ENCODE assay signal across 1 cellular context in the genomic region with DNA sequence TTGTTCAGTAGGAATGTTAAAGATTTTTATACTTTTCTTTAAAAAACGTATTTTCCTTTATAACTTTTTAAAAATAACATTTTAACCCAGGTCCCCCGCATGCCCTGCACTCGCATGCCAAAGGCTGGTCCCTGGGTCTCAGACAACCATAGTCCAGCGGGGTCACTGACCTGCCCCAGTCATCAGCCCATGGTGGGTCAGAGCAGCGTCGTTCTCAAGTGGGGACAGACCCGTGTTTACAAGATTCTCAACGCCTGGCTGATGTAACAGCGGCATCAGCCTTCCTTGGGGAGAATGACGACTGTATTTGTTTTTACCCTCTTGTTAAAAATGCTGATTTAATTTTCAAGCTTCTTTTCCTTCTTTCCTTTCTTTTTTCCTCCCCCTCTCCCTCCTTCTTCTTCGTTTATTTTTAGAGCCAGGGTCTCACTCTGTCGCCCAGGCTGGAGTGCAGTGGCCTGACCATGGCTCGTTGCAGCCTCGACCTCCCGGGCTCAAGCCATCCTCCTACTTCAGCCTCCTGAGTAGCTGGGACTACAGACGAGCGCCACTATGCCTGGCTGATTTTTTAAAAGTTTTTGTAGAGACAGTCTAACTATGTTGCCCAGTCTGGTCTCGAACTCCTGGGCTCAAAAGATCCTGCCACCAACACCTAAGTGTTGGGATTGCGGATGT.
TF ChIP-seq lines count a peak whose summit lies in the region.

No MANE protein-coding gene starts in this region.

TF ChIP-seq in K562, 482 proteins besides CTCF, POLR2A, EP300 and RAD21:
- TF ChIP-seq, protein P1, sequence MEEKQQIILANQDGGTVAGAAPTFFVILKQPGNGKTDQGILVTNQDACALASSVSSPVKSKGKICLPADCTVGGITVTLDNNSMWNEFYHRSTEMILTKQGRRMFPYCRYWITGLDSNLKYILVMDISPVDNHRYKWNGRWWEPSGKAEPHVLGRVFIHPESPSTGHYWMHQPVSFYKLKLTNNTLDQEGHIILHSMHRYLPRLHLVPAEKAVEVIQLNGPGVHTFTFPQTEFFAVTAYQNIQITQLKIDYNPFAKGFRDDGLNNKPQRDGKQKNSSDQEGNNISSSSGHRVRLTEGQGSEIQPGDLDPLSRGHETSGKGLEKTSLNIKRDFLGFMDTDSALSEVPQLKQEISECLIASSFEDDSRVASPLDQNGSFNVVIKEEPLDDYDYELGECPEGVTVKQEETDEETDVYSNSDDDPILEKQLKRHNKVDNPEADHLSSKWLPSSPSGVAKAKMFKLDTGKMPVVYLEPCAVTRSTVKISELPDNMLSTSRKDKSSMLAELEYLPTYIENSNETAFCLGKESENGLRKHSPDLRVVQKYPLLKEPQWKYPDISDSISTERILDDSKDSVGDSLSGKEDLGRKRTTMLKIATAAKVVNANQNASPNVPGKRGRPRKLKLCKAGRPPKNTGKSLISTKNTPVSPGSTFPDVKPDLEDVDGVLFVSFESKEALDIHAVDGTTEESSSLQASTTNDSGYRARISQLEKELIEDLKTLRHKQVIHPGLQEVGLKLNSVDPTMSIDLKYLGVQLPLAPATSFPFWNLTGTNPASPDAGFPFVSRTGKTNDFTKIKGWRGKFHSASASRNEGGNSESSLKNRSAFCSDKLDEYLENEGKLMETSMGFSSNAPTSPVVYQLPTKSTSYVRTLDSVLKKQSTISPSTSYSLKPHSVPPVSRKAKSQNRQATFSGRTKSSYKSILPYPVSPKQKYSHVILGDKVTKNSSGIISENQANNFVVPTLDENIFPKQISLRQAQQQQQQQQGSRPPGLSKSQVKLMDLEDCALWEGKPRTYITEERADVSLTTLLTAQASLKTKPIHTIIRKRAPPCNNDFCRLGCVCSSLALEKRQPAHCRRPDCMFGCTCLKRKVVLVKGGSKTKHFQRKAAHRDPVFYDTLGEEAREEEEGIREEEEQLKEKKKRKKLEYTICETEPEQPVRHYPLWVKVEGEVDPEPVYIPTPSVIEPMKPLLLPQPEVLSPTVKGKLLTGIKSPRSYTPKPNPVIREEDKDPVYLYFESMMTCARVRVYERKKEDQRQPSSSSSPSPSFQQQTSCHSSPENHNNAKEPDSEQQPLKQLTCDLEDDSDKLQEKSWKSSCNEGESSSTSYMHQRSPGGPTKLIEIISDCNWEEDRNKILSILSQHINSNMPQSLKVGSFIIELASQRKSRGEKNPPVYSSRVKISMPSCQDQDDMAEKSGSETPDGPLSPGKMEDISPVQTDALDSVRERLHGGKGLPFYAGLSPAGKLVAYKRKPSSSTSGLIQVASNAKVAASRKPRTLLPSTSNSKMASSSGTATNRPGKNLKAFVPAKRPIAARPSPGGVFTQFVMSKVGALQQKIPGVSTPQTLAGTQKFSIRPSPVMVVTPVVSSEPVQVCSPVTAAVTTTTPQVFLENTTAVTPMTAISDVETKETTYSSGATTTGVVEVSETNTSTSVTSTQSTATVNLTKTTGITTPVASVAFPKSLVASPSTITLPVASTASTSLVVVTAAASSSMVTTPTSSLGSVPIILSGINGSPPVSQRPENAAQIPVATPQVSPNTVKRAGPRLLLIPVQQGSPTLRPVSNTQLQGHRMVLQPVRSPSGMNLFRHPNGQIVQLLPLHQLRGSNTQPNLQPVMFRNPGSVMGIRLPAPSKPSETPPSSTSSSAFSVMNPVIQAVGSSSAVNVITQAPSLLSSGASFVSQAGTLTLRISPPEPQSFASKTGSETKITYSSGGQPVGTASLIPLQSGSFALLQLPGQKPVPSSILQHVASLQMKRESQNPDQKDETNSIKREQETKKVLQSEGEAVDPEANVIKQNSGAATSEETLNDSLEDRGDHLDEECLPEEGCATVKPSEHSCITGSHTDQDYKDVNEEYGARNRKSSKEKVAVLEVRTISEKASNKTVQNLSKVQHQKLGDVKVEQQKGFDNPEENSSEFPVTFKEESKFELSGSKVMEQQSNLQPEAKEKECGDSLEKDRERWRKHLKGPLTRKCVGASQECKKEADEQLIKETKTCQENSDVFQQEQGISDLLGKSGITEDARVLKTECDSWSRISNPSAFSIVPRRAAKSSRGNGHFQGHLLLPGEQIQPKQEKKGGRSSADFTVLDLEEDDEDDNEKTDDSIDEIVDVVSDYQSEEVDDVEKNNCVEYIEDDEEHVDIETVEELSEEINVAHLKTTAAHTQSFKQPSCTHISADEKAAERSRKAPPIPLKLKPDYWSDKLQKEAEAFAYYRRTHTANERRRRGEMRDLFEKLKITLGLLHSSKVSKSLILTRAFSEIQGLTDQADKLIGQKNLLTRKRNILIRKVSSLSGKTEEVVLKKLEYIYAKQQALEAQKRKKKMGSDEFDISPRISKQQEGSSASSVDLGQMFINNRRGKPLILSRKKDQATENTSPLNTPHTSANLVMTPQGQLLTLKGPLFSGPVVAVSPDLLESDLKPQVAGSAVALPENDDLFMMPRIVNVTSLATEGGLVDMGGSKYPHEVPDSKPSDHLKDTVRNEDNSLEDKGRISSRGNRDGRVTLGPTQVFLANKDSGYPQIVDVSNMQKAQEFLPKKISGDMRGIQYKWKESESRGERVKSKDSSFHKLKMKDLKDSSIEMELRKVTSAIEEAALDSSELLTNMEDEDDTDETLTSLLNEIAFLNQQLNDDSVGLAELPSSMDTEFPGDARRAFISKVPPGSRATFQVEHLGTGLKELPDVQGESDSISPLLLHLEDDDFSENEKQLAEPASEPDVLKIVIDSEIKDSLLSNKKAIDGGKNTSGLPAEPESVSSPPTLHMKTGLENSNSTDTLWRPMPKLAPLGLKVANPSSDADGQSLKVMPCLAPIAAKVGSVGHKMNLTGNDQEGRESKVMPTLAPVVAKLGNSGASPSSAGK (IDR thresholded peaks at IDR 0.05), result peak; percentile 21; the same call in 1 of the 2 replicates
- TF ChIP-seq EP400 (IDR thresholded peaks at IDR 0.05) (peak; percentile 47; the same call in 1 of the 2 replicates), L3MBTL2 (IDR thresholded peaks at IDR 0.05) (peak; percentile 50), CCNT2 (IDR thresholded peaks at IDR 0.05; ENCODE audit: borderline replicate concordance, extremely low read depth, insufficient read length, low read depth, low read length) (no peak), CEBPG (CRISPR knock-in tag; IDR thresholded peaks at IDR 0.05) (peak; percentile 52), CEBPG (tag; conservative IDR thresholded peaks at IDR 0.05 in 1 of 2, IDR thresholded peaks at IDR 0.05 in 1 of 2) (peak in 1 of 2 experiments; percentile 65; a peak in 2 of 4 replicates)
- TF ChIP-seq, protein P2, sequence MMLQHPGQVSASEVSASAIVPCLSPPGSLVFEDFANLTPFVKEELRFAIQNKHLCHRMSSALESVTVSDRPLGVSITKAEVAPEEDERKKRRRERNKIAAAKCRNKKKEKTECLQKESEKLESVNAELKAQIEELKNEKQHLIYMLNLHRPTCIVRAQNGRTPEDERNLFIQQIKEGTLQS (IDR thresholded peaks at IDR 0.05), result peak; percentile 57; the same call in 1 of the 2 replicates
- TF ChIP-seq, protein P2 (CRISPR knock-in tag; conservative IDR thresholded peaks at IDR 0.05), result no peak
